Comparison of ENCODE assay signal across 12 cellular contexts in the genomic region with DNA sequence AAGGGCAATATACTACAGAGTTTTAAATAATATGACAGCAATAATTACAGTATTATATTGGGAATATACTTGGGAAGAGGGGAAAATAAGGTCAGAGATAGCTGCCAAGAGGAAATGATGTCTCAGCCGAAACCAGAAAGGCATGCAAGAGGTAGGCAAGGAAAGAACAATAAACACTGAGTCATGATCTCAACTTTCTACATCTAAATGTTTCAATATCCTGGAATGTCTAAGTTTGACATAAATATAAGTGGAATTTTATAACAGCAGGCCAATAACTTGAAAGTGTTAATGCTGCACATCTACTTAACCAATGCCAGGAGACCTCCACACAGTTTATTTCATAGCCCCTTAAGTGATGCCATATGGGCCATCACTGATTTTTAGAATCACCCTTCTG.
DNase-seq lines count a peak whose midpoint lies in the region; ATAC-seq and TF ChIP-seq lines count a peak whose summit lies in the region.
"Had no signal": no experiment of that assay in that cellular context is flagged by ENCODE, and none has a peak within 500 bp of the region (broad histone marks: within the 10 kb centered on the region; RNA-seq: fewer than 3 reads in every experiment).

No MANE protein-coding gene starts in this region.

- 4 to 5% methylated on average over 1 of the region's 1 CpG for WGBS in aorta, 2 donors

- ATAC-seq in foreskin keratinocyte (peak; percentile 67), aorta (ENCODE audit: low FRiP score) (no peak)
- ATAC-seq: activated CD4-positive, alpha-beta T cell treated with anti-CD3 and anti-CD28 coated beads for 36 hours had no signal

- H3K27me3 ChIP-seq in foreskin keratinocyte (no peaks in the 10 kb centered on the region), aorta (ENCODE audit: control insufficient read depth in 1 of 2, insufficient read depth in 2 of 2, low read length in 1 of 2) (no peaks in the 10 kb centered on the region)

- H3K9me3 ChIP-seq in aorta (ENCODE audit: control insufficient read depth, low read length) = no peaks in the 10 kb centered on the region

- TF ChIP-seq CTCF in foreskin keratinocyte (conservative IDR thresholded peaks at IDR 0.05) = no peak

- peak; percentile 28 for DNase-seq in HPDE6-E6E7 (ENCODE audit: extremely low spot score)
- DNase-seq in amniotic epithelial cell (ENCODE audit: low read depth) = peak; percentile 78
- DNase-seq in foreskin keratinocyte = peak; percentile 76 to 87
- DNase-seq in aorta = no peak
- no peak for DNase-seq in NCI-H526 (lab: John Stamatoyannopoulos, UW)
- DNase-seq in SKM-1 (lab: John Stamatoyannopoulos, UW; ENCODE audit: unreplicated experiment) = no peak
- DNase-seq in stimulated activated CD4-positive, alpha-beta T cell treated with anti-CD3 and anti-CD28 coated beads, Interleukin-2, amount 100 ng/mL, for 24 hours = no peak
- DNase-seq: activated CD4-positive, alpha-beta T cell treated with anti-CD3 and anti-CD28 coated beads for 36 hours; activated effector memory CD4-positive, alpha-beta T cell treated with Interleukin-2 at 50 U/mL for 16 hours; cortex of kidney; GDM1 had no signal

- H3K27ac ChIP-seq in foreskin keratinocyte = peak overlapping the region; percentile 95
- peak overlapping the region; percentile 59 to 67 for H3K27ac ChIP-seq in aorta (ENCODE audit: low read depth in 1 of 2, low read length in 2 of 2)

- intact Hi-C loops in aorta (cut with DNase I) = no loop called here

- H3K36me3 ChIP-seq in aorta (ENCODE audit: control insufficient read depth in 1 of 2, insufficient read depth in 2 of 2, low read length in 1 of 2) = no peaks in the 10 kb centered on the region

- H3K4me3 ChIP-seq in aorta (ENCODE audit: low read length in 2 of 2) = no peak overlapping the region
- H3K4me3 ChIP-seq: skin epidermis had no signal

- H3K4me1 ChIP-seq in foreskin keratinocyte = peaks cover 26% of the 10 kb centered on the region
- H3K4me1 ChIP-seq in aorta (ENCODE audit: control insufficient read depth in 1 of 2, insufficient read depth in 2 of 2, low read length in 2 of 2) = peaks cover 0 to 4% of the 10 kb centered on the region in 2 donors

Comparison
In these comparisons a context has a peak if more than half of its experiments do, and no peak if none do; other contexts are left out.
1. DNase-seq: peak in HPDE6-E6E7 (single experiment), amniotic epithelial cell (single experiment) and foreskin keratinocyte (2 of 2); none in aorta (0 of 2), NCI-H526 (0 of 2), SKM-1 (single experiment) and stimulated activated CD4-positive, alpha-beta T cell treated with anti-CD3 and anti-CD28 coated beads, Interleukin-2, amount 100 ng/mL, for 24 hours (0 of 2).